In genomic region chr3:43497905-43498365, GRCh38 we compare ENCODE assay signal across 17 cellular contexts.
A peak's percentile ranks its signal among the peaks of the same experiment; 100 is the strongest.
DNase-seq lines count a peak whose midpoint lies in the region; ATAC-seq, FAIRE-seq and TF ChIP-seq lines count a peak whose summit lies in the region.
"Had no signal": no experiment of that assay in that cellular context is flagged by ENCODE, and none has a peak within 500 bp of the region (broad histone marks: within the 10 kb centered on the region; RNA-seq: fewer than 3 reads in every experiment).

No MANE protein-coding gene starts in this region.

- ATAC-seq in A549 (no peak), GM21825 (IDR thresholded peaks at IDR 0.05; ENCODE audit: unreplicated experiment) (no peak)
- no peak for ATAC-seq in CD8-positive, alpha-beta T cell
- ATAC-seq in activated naive CD8-positive, alpha-beta T cell treated with anti-CD3 and anti-CD28 coated beads, Interleukin-2, amount 50 U/mL, for 24 hours = peak; percentile 72
- ATAC-seq: left colon had no signal

- H3K4me2 ChIP-seq in A549 = peak overlapping the region; percentile 10; the same call in 1 of the 3 replicates

- CTCF ChIA-PET in A549 (lab: Yijun Ruan, JAX) = no interaction called here
- CTCF ChIA-PET in CD8-positive, alpha-beta T cell (lab: Charles Lee) = interaction anchor here (1.3 kb wide), 1 partner anchor 105 kb away, joined by 3 read pairs; no protein-coding TSS in a partner anchor

- no peak for TF ChIP-seq RAD21 in A549 (conservative IDR thresholded peaks at IDR 0.05 in 1 of 2, IDR thresholded peaks at IDR 0.05 in 1 of 2)

- intact Hi-C loops in CD8-positive, alpha-beta T cell (cut with DNase I, micrococcal nuclease) = loop anchor here in 1 of 2 experiments (2.0 kb wide), 1 partner anchor 19 kb away; no protein-coding TSS in a partner anchor
- intact Hi-C loops in ascending aorta (cut with DNase I) = no loop called here

- no peak for FAIRE-seq in A549 (lab: Jason Lieb, UNC)

- H3K4me3 ChIP-seq in A549 (no peak overlapping the region), ascending aorta (no peak overlapping the region)
- H3K4me3 ChIP-seq in CD8-positive, alpha-beta T cell (ENCODE audit: low read depth, low read length) = no peak overlapping the region
- H3K4me3 ChIP-seq: MG63, sigmoid colon had no signal

- POLR2A ChIA-PET in A549 (lab: Yijun Ruan, JAX) = no interaction called here
- POLR2A ChIA-PET in CD8-positive, alpha-beta T cell (lab: Charles Lee) = interaction anchor here (0.9 to 1.2 kb wide), 3 partner anchors 39 to 141 kb away, joined by 3 to 4 read pairs (median 3); no protein-coding TSS in a partner anchor

- peaks cover 55% of the 10 kb centered on the region for H3K4me1 Mint-ChIP-seq in CD8-positive, alpha-beta T cell (ENCODE audit: low read depth)
- H3K4me1 Mint-ChIP-seq in activated naive CD8-positive, alpha-beta T cell treated with anti-CD3 and anti-CD28 coated beads, Interleukin-2, amount 50 U/mL, for 24 hours = peaks cover 58% of the 10 kb centered on the region

- peak overlapping the region; percentile 57 for H3K27ac Mint-ChIP-seq in CD8-positive, alpha-beta T cell
- H3K27ac Mint-ChIP-seq in activated naive CD8-positive, alpha-beta T cell treated with anti-CD3 and anti-CD28 coated beads, Interleukin-2, amount 50 U/mL, for 24 hours = no peak overlapping the region
- H3K27ac Mint-ChIP-seq: activated CD4-positive, alpha-beta T cell treated with anti-CD3 and anti-CD28 coated beads, Interleukin-2, amount 10 ng/mL, durations not matched to agents 24 days and 14 days; CD14-positive monocyte; dendritic cell treated with granulocyte-macrophage colony-stimulating factor and Interleukin-4, amounts not matched to agents 40 ng/mL and 50 ng/mL, for 4 days had no signal

- no peak for TF ChIP-seq EP300 in A549 (IDR thresholded peaks at IDR 0.05)

- no CpG with 5 or more reads among the region's 1 CpG for WGBS in A549 (ENCODE audit: missing lambda C conversion rate)

- TF ChIP-seq POLR2A in A549 (IDR thresholded peaks at IDR 0.05; ENCODE audit: low read length) = no peak

- DNase-seq in A549 (ENCODE audit: low read depth in 1 of 2, low spot score in 1 of 2) (no peak), fibroblast of the conjunctiva (ENCODE audit: low read depth) (peak; percentile 43), ascending aorta (ENCODE audit: low spot score in 2 of 2) (no peak), putamen (ENCODE audit: low spot score) (no peak), HT-29 (ENCODE audit: low spot score) (no peak)
- DNase-seq in CD8-positive, alpha-beta T cell = no peak
- no peak for DNase-seq in activated naive CD8-positive, alpha-beta T cell treated with anti-CD3 and anti-CD28 coated beads, Interleukin-2, amount 50 U/mL, for 24 hours
- DNase-seq: activated CD4-positive, alpha-beta T cell treated with anti-CD3 and anti-CD28 coated beads, Interleukin-2, amount 10 ng/mL, durations not matched to agents 24 days and 14 days; activated naive CD4-positive, alpha-beta T cell treated with Interleukin-2 at 50 U/mL for 16 hours; GF-D8; left colon; MG63; naive B cell; sigmoid colon had no signal

- no peak overlapping the region; a peak in 1 of 6 replicates for H3K27ac ChIP-seq in A549
- H3K27ac ChIP-seq in CD8-positive, alpha-beta T cell (ENCODE audit: low read depth, low read length) = no peak overlapping the region
- H3K27ac ChIP-seq in ascending aorta = no peak overlapping the region
- H3K27ac ChIP-seq: sigmoid colon had no signal

- peaks cover 12% of the 10 kb centered on the region; the same call in 2 of the 3 replicates for H3K4me1 ChIP-seq in A549
- peaks cover 36% of the 10 kb centered on the region for H3K4me1 ChIP-seq in CD8-positive, alpha-beta T cell (ENCODE audit: insufficient read depth, low read length)
- H3K4me1 ChIP-seq in ascending aorta = no peaks in the 10 kb centered on the region
- H3K4me1 ChIP-seq: sigmoid colon had no signal

- no peaks in the 10 kb centered on the region for H3K27me3 Mint-ChIP-seq in CD8-positive, alpha-beta T cell (ENCODE audit: low read depth)
- H3K27me3 Mint-ChIP-seq in activated naive CD8-positive, alpha-beta T cell treated with anti-CD3 and anti-CD28 coated beads, Interleukin-2, amount 50 U/mL, for 24 hours = no peaks in the 10 kb centered on the region
- H3K27me3 Mint-ChIP-seq: dendritic cell treated with granulocyte-macrophage colony-stimulating factor and Interleukin-4, amounts not matched to agents 40 ng/mL and 50 ng/mL, for 4 days; naive B cell had no signal

- H3K9me3 Mint-ChIP-seq in CD8-positive, alpha-beta T cell = no peaks in the 10 kb centered on the region
- no peaks in the 10 kb centered on the region for H3K9me3 Mint-ChIP-seq in activated naive CD8-positive, alpha-beta T cell treated with anti-CD3 and anti-CD28 coated beads, Interleukin-2, amount 50 U/mL, for 24 hours
- H3K9me3 Mint-ChIP-seq: activated CD4-positive, alpha-beta T cell treated with anti-CD3 and anti-CD28 coated beads, Interleukin-2, amount 10 ng/mL, durations not matched to agents 24 days and 14 days; dendritic cell treated with granulocyte-macrophage colony-stimulating factor and Interleukin-4, amounts not matched to agents 40 ng/mL and 50 ng/mL, for 4 days; naive B cell had no signal

- H3K27me3 ChIP-seq in CD8-positive, alpha-beta T cell (ENCODE audit: insufficient read depth, low read length) = no peaks in the 10 kb centered on the region
- H3K27me3 ChIP-seq in ascending aorta = no peaks in the 10 kb centered on the region
- H3K27me3 ChIP-seq: MG63, sigmoid colon had no signal

- no peaks in the 10 kb centered on the region for H3K36me3 Mint-ChIP-seq in CD8-positive, alpha-beta T cell
- H3K36me3 Mint-ChIP-seq in activated naive CD8-positive, alpha-beta T cell treated with anti-CD3 and anti-CD28 coated beads, Interleukin-2, amount 50 U/mL, for 24 hours (ENCODE audit: low read depth) = no peaks in the 10 kb centered on the region
- H3K36me3 Mint-ChIP-seq: CD14-positive monocyte, naive B cell had no signal

- H3K4me3 Mint-ChIP-seq in CD8-positive, alpha-beta T cell = no peak overlapping the region
- no peak overlapping the region for H3K4me3 Mint-ChIP-seq in activated naive CD8-positive, alpha-beta T cell treated with anti-CD3 and anti-CD28 coated beads, Interleukin-2, amount 50 U/mL, for 24 hours
- H3K4me3 Mint-ChIP-seq: activated CD4-positive, alpha-beta T cell treated with anti-CD3 and anti-CD28 coated beads, Interleukin-2, amount 10 ng/mL, durations not matched to agents 24 days and 14 days; CD14-positive monocyte; dendritic cell treated with granulocyte-macrophage colony-stimulating factor and Interleukin-4, amounts not matched to agents 40 ng/mL and 50 ng/mL, for 4 days; naive B cell had no signal

- no peaks in the 10 kb centered on the region for H3K9me3 ChIP-seq in A549
- no peaks in the 10 kb centered on the region for H3K9me3 ChIP-seq in CD8-positive, alpha-beta T cell (ENCODE audit: low read length)
- no peaks in the 10 kb centered on the region for H3K9me3 ChIP-seq in ascending aorta
- H3K9me3 ChIP-seq: MG63, sigmoid colon had no signal

- H3K36me3 ChIP-seq in CD8-positive, alpha-beta T cell (ENCODE audit: insufficient read depth, low read length) = no peaks in the 10 kb centered on the region
- H3K36me3 ChIP-seq in ascending aorta = no peaks in the 10 kb centered on the region
- H3K36me3 ChIP-seq: MG63, sigmoid colon had no signal

- TF ChIP-seq CTCF in A549 (IDR thresholded peaks at IDR 0.05) = no peak
- no peak for TF ChIP-seq CTCF in CD8-positive, alpha-beta T cell (IDR thresholded peaks at IDR 0.05)
- TF ChIP-seq CTCF in ascending aorta (IDR thresholded peaks at IDR 0.05) = no peak

TF ChIP-seq in A549, 52 proteins besides CTCF, POLR2A, EP300 and RAD21:
- TF ChIP-seq FOSL2 (IDR thresholded peaks at IDR 0.05) (no peak), FOSL2 (CRISPR knock-in tag; IDR thresholded peaks at IDR 0.05) (peak; percentile 30; the same call in 1 of the 2 replicates), ZSCAN20 (CRISPR knock-in tag; IDR thresholded peaks at IDR 0.05) (no peak)
